ENCODE assay signal across 9 cellular contexts in genomic region chr2:109736177-109736827, GRCh38. TPM values are rescaled to one million over a fixed set of nuclear protein-coding genes. Genes with fewer than 3 reads are reported as not detected.
A peak's percentile ranks its signal among the peaks of the same experiment; 100 is the strongest.
DNase-seq lines count a peak whose midpoint lies in the region; ATAC-seq, FAIRE-seq and TF ChIP-seq lines count a peak whose summit lies in the region.
"Had no signal": no experiment of that assay in that cellular context is flagged by ENCODE, and none has a peak within 500 bp of the region (broad histone marks: within the 10 kb centered on the region; RNA-seq: fewer than 3 reads in every experiment).

No MANE protein-coding gene starts in this region.

- H3K4me1 ChIP-seq in mucosa of descending colon (ENCODE audit: low read depth): no peaks in the 10 kb centered on the region

- ATAC-seq in mucosa of descending colon (peak; percentile 60), HG02870 (IDR thresholded peaks at IDR 0.05; ENCODE audit: unreplicated experiment) (no peak), GM21737 (IDR thresholded peaks at IDR 0.05; ENCODE audit: unreplicated experiment) (no peak), HG03095 (IDR thresholded peaks at IDR 0.05; ENCODE audit: unreplicated experiment) (no peak)

- no peak overlapping the region for H3K4me3 ChIP-seq in epithelial cell of esophagus (ENCODE audit: low read length)
- no peak overlapping the region for H3K4me3 ChIP-seq in mucosa of descending colon

- no peaks in the 10 kb centered on the region for H3K36me3 ChIP-seq in mucosa of descending colon (ENCODE audit: low read depth)

- DNase-seq in D341Med (ENCODE audit: low spot score) (peak; percentile 55), HTR-8/SVneo (ENCODE audit: insufficient read length, low spot score) (peak; percentile 59), SHP77 (lab: John Stamatoyannopoulos, UW) (peak; percentile 16 to 28), epithelial cell of esophagus (ENCODE audit: low read depth) (peak; percentile 59), mucosa of descending colon (peak in 2 of 3 donors; percentile 37 to 81)
- DNase-seq: naive B cell had no signal

- peak; percentile 79 for TF ChIP-seq CTCF in epithelial cell of esophagus (IDR thresholded peaks at IDR 0.05; ENCODE audit: insufficient read depth, low read depth, low read length, missing control alignments)
- peak; percentile 36 for TF ChIP-seq CTCF in mucosa of descending colon (IDR thresholded peaks at IDR 0.05)

- no peaks in the 10 kb centered on the region for H3K9me3 ChIP-seq in mucosa of descending colon

- no peak for FAIRE-seq in HTR-8/SVneo (lab: Jason Lieb, UNC)

- intact Hi-C loops in mucosa of descending colon (cut with DNase I, micrococcal nuclease): no loop called here

RNA-seq across cellular contexts. Expression of gene RGPD5, which starts 57.8 kb away (rescaled TPM):
- total RNA-seq in mucosa of descending colon: 10 to 100 TPM; 30.9 to 55.2 (median 50.9) TPM
